In genomic region chr13:92952161-92952560, GRCh38 we compare ENCODE assay signal across 24 cellular contexts.
"Had no signal": no experiment of that assay in that cellular context is flagged by ENCODE, and none has a peak within 500 bp of the region (broad histone marks: within the 10 kb centered on the region; RNA-seq: fewer than 3 reads in every experiment).

No MANE protein-coding gene starts in this region.

- H3K9me3 ChIP-seq: Peyer's patch, SJSA1 had no signal

- H3K36me3 ChIP-seq: brain microvascular endothelial cell, Peyer's patch, SJSA1 had no signal

- H3K4me3 Mint-ChIP-seq: activated CD8-positive, alpha-beta T cell treated with anti-CD3 and anti-CD28 coated beads, Interleukin-2, amount 10 ng/mL, durations not matched to agents 7 days and 5 days; activated naive CD4-positive, alpha-beta T cell treated with anti-CD3 and anti-CD28 coated beads, Interleukin-2, amount 50 U/mL, for 24 hours; WTC11 had no signal

- H3K27ac ChIP-seq: brain microvascular endothelial cell, Peyer's patch, SJSA1 had no signal

- H3K4me1 Mint-ChIP-seq: activated naive CD4-positive, alpha-beta T cell treated with anti-CD3 and anti-CD28 coated beads, Interleukin-2, amount 50 U/mL, for 24 hours had no signal

- H3K9me3 Mint-ChIP-seq: WTC11 had no signal

- H3K4me1 ChIP-seq: Peyer's patch had no signal

- H3K27me3 ChIP-seq: brain microvascular endothelial cell, Peyer's patch, SJSA1 had no signal

- H3K27ac Mint-ChIP-seq: activated CD8-positive, alpha-beta T cell treated with anti-CD3 and anti-CD28 coated beads, Interleukin-2, amount 10 ng/mL, durations not matched to agents 7 days and 5 days; activated naive CD4-positive, alpha-beta T cell treated with anti-CD3 and anti-CD28 coated beads, Interleukin-2, amount 50 U/mL, for 24 hours; WTC11 had no signal

- H3K4me3 ChIP-seq: Peyer's patch, SJSA1 had no signal

- H3K27me3 Mint-ChIP-seq: activated naive CD4-positive, alpha-beta T cell treated with anti-CD3 and anti-CD28 coated beads, Interleukin-2, amount 50 U/mL, for 24 hours had no signal

- H3K36me3 Mint-ChIP-seq: activated naive CD4-positive, alpha-beta T cell treated with anti-CD3 and anti-CD28 coated beads, Interleukin-2, amount 50 U/mL, for 24 hours; WTC11 had no signal

- DNase-seq: activated CD4-positive, alpha-beta T cell treated with anti-CD3 and anti-CD28 coated beads for 48 hours; activated CD4-positive, alpha-beta T cell treated with anti-CD3 and anti-CD28 coated beads, Interleukin-2, amount 50 U/mL, for 4 hours; activated CD4-positive, CD25-positive, alpha-beta regulatory T cell treated with anti-CD3 and anti-CD28 coated beads, Interleukin-2, amount 50 U/mL, for 72 hours; activated CD8-positive, alpha-beta memory T cell treated with anti-CD3 and anti-CD28 coated beads, Interleukin-2, amount 50 U/mL, for 48 hours; activated CD8-positive, alpha-beta T cell treated with anti-CD3 and anti-CD28 coated beads, Interleukin-2, amount 10 ng/mL, durations not matched to agents 7 days and 5 days; activated effector memory CD4-positive, alpha-beta T cell treated with Interleukin-2 at 50 U/mL for 16 hours; activated naive CD4-positive, alpha-beta T cell; activated T-cell treated with anti-CD3 and anti-CD28 coated beads, Interleukin-2, amount 50 U/mL, for 1 hour; amygdala; brain microvascular endothelial cell; KG1; NCI-H1092; NCI-H1417; NCI-H1930; NCI-H2171 treated with DMSO at 0.1 percent for 48 hours; NCI-H345; NCI-H510A; NK-92 treated with Interleukin-12 subunit alpha and Interleukin-12 subunit beta, amount 100 ng/mL, for 24 hours; Peyer's patch; SHP77; SW 1271 had no signal
